Comparison of ENCODE assay signal across 30 cellular contexts in genomic region chr1:63723618-63724017, GRCh38. TPM values are rescaled to one million over a fixed set of nuclear protein-coding genes. Genes with fewer than 3 reads are reported as not detected.
DNase-seq lines count a peak whose midpoint lies in the region; ATAC-seq, FAIRE-seq and TF ChIP-seq lines count a peak whose summit lies in the region.
"Had no signal": no experiment of that assay in that cellular context is flagged by ENCODE, and none has a peak within 500 bp of the region (broad histone marks: within the 10 kb centered on the region; RNA-seq: fewer than 3 reads in every experiment).

No MANE protein-coding gene starts in this region.

- peaks cover 16% of the 10 kb centered on the region for H3K4me1 ChIP-seq in GM23338 (ENCODE audit: insufficient read depth)
- H3K4me1 ChIP-seq in stomach, result peaks cover 0 to 9% (median 2%) of the 10 kb centered on the region in 4 donors
- H3K4me1 ChIP-seq: ascending aorta, gastroesophageal sphincter, HAP-1 had no signal

- H3K36me3 ChIP-seq in GM23338 (ENCODE audit: insufficient read depth), result no peaks in the 10 kb centered on the region
- no peaks in the 10 kb centered on the region for H3K36me3 ChIP-seq in stomach
- H3K36me3 ChIP-seq: ascending aorta, cardiac muscle cell, gastroesophageal sphincter, HAP-1, SJCRH30, WERI-Rb-1 had no signal

- WGBS in stomach, 5 donors, result 42 to 54% (median 45%) methylated on average over 3 of the region's 3 CpGs

- POLR2A ChIA-PET in activated CD8-positive, alpha-beta T cell treated with anti-CD3 and anti-CD28 coated beads for 36 hours (lab: Charles Lee), result no interaction called here

- H3K79me2 ChIP-seq in GM23338 (replicated peaks; ENCODE audit: insufficient read depth), result no peaks in the 10 kb centered on the region

- TF ChIP-seq CTCF in GM23338 (conservative IDR thresholded peaks at IDR 0.05; ENCODE audit: low read depth in 2 of 2) (no peak), fibroblast of villous mesenchyme (IDR thresholded peaks at IDR 0.05; ENCODE audit: insufficient read depth, low read depth, low read length) (no peak), omental fat pad (IDR thresholded peaks at IDR 0.05) (no peak), stomach (IDR thresholded peaks at IDR 0.05) (no peak)
- no peak for TF ChIP-seq CTCF in activated CD8-positive, alpha-beta T cell treated with anti-CD3 and anti-CD28 coated beads for 36 hours (IDR thresholded peaks at IDR 0.05)

- no peak overlapping the region for H3K27ac Mint-ChIP-seq in GM23338
- no peak overlapping the region for H3K27ac Mint-ChIP-seq in activated CD8-positive, alpha-beta T cell treated with anti-CD3 and anti-CD28 coated beads for 36 hours
- H3K27ac Mint-ChIP-seq: activated naive CD8-positive, alpha-beta T cell; B cell; CD4-positive, alpha-beta memory T cell; effector memory CD8-positive, alpha-beta T cell; nephron; stimulated activated naive B cell treated with anti-CD40 and anti-IgM and Interleukin-4, amounts not matched to agents 10 μg/mL and 1 μg/mL and 100 μg/mL, for 72 hours had no signal

- peaks cover 5% of the 10 kb centered on the region for H3K27me3 Mint-ChIP-seq in GM23338 (ENCODE audit: insufficient read depth, low read depth, poor library complexity)
- no peaks in the 10 kb centered on the region for H3K27me3 Mint-ChIP-seq in activated CD8-positive, alpha-beta T cell treated with anti-CD3 and anti-CD28 coated beads for 36 hours

- no peak overlapping the region for H3K4me2 ChIP-seq in GM23338

- DNase-seq in GM23338 (ENCODE audit: low spot score) (no peak), RCC 7860 (ENCODE audit: low spot score) (peak; percentile 54), fibroblast of villous mesenchyme (ENCODE audit: low read depth) (peak; percentile 37), omental fat pad (ENCODE audit: low spot score) (no peak), stomach (no peak), NCI-H128 (lab: John Stamatoyannopoulos, UW; ENCODE audit: unreplicated experiment) (no peak)
- no peak for DNase-seq in activated CD8-positive, alpha-beta T cell treated with anti-CD3 and anti-CD28 coated beads for 36 hours
- DNase-seq: activated CD4-positive, alpha-beta T cell treated with anti-CD3 and anti-CD28 coated beads for 48 hours; activated CD8-positive, alpha-beta memory T cell treated with anti-CD3 and anti-CD28 coated beads for 24 hours; activated effector memory CD4-positive, alpha-beta T cell treated with Interleukin-2 at 50 U/mL for 16 hours; CD4-positive, alpha-beta memory T cell; effector memory CD8-positive, alpha-beta T cell; erythroblast; Kasumi-1; NCI-H446; NCI-H774; RPMI8226; SJCRH30; stimulated activated naive B cell treated with anti-CD40 and anti-IgM and Interleukin-4, amounts not matched to agents 10 μg/mL and 1 μg/mL and 100 μg/mL, for 72 hours; SW 1271; WERI-Rb-1 had no signal

- H4K20me1 ChIP-seq in GM23338 (replicated peaks; ENCODE audit: insufficient read depth), result no peaks in the 10 kb centered on the region

- H3K27ac ChIP-seq in GM23338 (ENCODE audit: low read depth) (no peak overlapping the region), stomach (no peak overlapping the region)
- H3K27ac ChIP-seq: ascending aorta, cardiac muscle cell, coronary artery, gastroesophageal sphincter, SJCRH30, WERI-Rb-1 had no signal

- TF ChIP-seq POLR2A in stomach (IDR thresholded peaks at IDR 0.05), result no peak

- no peaks in the 10 kb centered on the region for H3K9me3 ChIP-seq in stomach
- H3K9me3 ChIP-seq: ascending aorta, gastroesophageal sphincter, HAP-1, SJCRH30 had no signal

- no peaks in the 10 kb centered on the region for H3K9me2 ChIP-seq in GM23338 (ENCODE audit: insufficient read depth)

- ATAC-seq in GM23338 (no peak), omental fat pad (ENCODE audit: low FRiP score) (peak; percentile 72)
- ATAC-seq in activated CD8-positive, alpha-beta T cell treated with anti-CD3 and anti-CD28 coated beads for 36 hours, result no peak
- ATAC-seq: effector memory CD8-positive, alpha-beta T cell; gastroesophageal sphincter; stimulated activated naive B cell treated with anti-CD40 and anti-IgM and Interleukin-4, amounts not matched to agents 10 μg/mL and 1 μg/mL and 100 μg/mL, for 72 hours had no signal

- peak; percentile 72 for FAIRE-seq in RCC 7860 (lab: Jason Lieb, UNC)
- FAIRE-seq: GM19239 had no signal

- H3K4me1 Mint-ChIP-seq in GM23338, result peaks cover 16% of the 10 kb centered on the region
- H3K4me1 Mint-ChIP-seq in activated CD8-positive, alpha-beta T cell treated with anti-CD3 and anti-CD28 coated beads for 36 hours (ENCODE audit: low read depth), result no peaks in the 10 kb centered on the region
- H3K4me1 Mint-ChIP-seq: B cell; CD4-positive, alpha-beta memory T cell; stimulated activated naive B cell treated with anti-CD40 and anti-IgM and Interleukin-4, amounts not matched to agents 10 μg/mL and 1 μg/mL and 100 μg/mL, for 72 hours had no signal

- no peaks in the 10 kb centered on the region for H3F3A ChIP-seq in GM23338 (replicated peaks; ENCODE audit: low read depth)

- peaks cover 8% of the 10 kb centered on the region; the same call in 2 of the 3 replicates for H3K36me3 Mint-ChIP-seq in GM23338 (ENCODE audit: low read depth)
- no peaks in the 10 kb centered on the region for H3K36me3 Mint-ChIP-seq in activated CD8-positive, alpha-beta T cell treated with anti-CD3 and anti-CD28 coated beads for 36 hours (ENCODE audit: low read depth)
- H3K36me3 Mint-ChIP-seq: CD4-positive, alpha-beta memory T cell had no signal

- H3K4me3 Mint-ChIP-seq in GM23338, result no peak overlapping the region
- no peak overlapping the region for H3K4me3 Mint-ChIP-seq in activated CD8-positive, alpha-beta T cell treated with anti-CD3 and anti-CD28 coated beads for 36 hours
- H3K4me3 Mint-ChIP-seq: activated naive CD8-positive, alpha-beta T cell; B cell; CD4-positive, alpha-beta memory T cell; effector memory CD8-positive, alpha-beta T cell; nephron; stimulated activated naive B cell treated with anti-CD40 and anti-IgM and Interleukin-4, amounts not matched to agents 10 μg/mL and 1 μg/mL and 100 μg/mL, for 72 hours had no signal

- peaks cover 8% of the 10 kb centered on the region; the same call in 2 of the 3 replicates for H3K9me3 Mint-ChIP-seq in GM23338
- H3K9me3 Mint-ChIP-seq in activated CD8-positive, alpha-beta T cell treated with anti-CD3 and anti-CD28 coated beads for 36 hours, result no peaks in the 10 kb centered on the region
- H3K9me3 Mint-ChIP-seq: CD4-positive, alpha-beta memory T cell; effector memory CD8-positive, alpha-beta T cell had no signal

- no peak overlapping the region for H3K4me3 ChIP-seq in GM23338
- H3K4me3 ChIP-seq in fibroblast of villous mesenchyme (ENCODE audit: low read depth, low read length), result no peak overlapping the region
- no peak overlapping the region for H3K4me3 ChIP-seq in stomach
- H3K4me3 ChIP-seq: ascending aorta, cardiac muscle cell, coronary artery, gastroesophageal sphincter, HAP-1, SJCRH30 had no signal

- peak overlapping the region; percentile 14; the same call in 1 of the 2 replicates for H2AFZ ChIP-seq in GM23338

- CTCF ChIA-PET in activated CD8-positive, alpha-beta T cell treated with anti-CD3 and anti-CD28 coated beads for 36 hours (lab: Charles Lee), result interaction anchor here (1.2 kb wide), 1 partner anchor 32 kb away, joined by 3 read pairs; no protein-coding TSS in a partner anchor

- no peaks in the 10 kb centered on the region for H3K27me3 ChIP-seq in GM23338 (ENCODE audit: insufficient read depth)
- no peaks in the 10 kb centered on the region for H3K27me3 ChIP-seq in stomach
- H3K27me3 ChIP-seq: ascending aorta, cardiac muscle cell, gastroesophageal sphincter, SJCRH30 had no signal

- TF ChIP-seq EP300 in stomach (IDR thresholded peaks at IDR 0.05), result no peak

- intact Hi-C loops in stomach (cut with DNase I; ENCODE audit: low total_unique reads), result no loop called here
- intact Hi-C loops in activated CD8-positive, alpha-beta T cell treated with anti-CD3 and anti-CD28 coated beads for 36 hours (cut with micrococcal nuclease), result no loop called here

RNA-seq across cellular contexts. Expression of gene ROR1, which starts 50.2 kb away (rescaled TPM):
- 94.3 and 96.0 TPM in 2 replicates for total RNA-seq in GM23338 (2014; rRNA removed; shearing (Covaris generic))
- 53.8 and 59.7 TPM in 2 replicates for polyA plus RNA-seq in GM23338 (2016; fragmentation: Nextera tagmentation; extraction: Ambion mirVana)
- total RNA-seq in fibroblast of villous mesenchyme, result 8.6 and 10.3 TPM in 2 replicates
- total RNA-seq in omental fat pad, result 10 to 100 TPM in 3 of 4 donors, 1 to 10 TPM in 1; 8.8 to 30.4 (median 14.1) TPM
- total RNA-seq in stomach, result 10 to 100 TPM; 14.5 to 37.3 (median 33.5) TPM
- polyA plus RNA-seq in stomach, result 1 to 10 TPM; 1.4 to 2.3 (median 2.2) TPM
- total RNA-seq in activated CD8-positive, alpha-beta T cell treated with anti-CD3 and anti-CD28 coated beads for 36 hours, result not detected
- total RNA-seq: CD4-positive, alpha-beta memory T cell had no signal
- polyA plus RNA-seq: CD4-positive, alpha-beta memory T cell had no signal

Comparison
In these comparisons a context has a peak if more than half of its experiments do, and no peak if none do; other contexts are left out.
1. DNase-seq: peak in RCC 7860 (single experiment) and fibroblast of villous mesenchyme (single experiment); none in GM23338 (single experiment), omental fat pad (single experiment), stomach (single experiment), NCI-H128 (single experiment) and activated CD8-positive, alpha-beta T cell treated with anti-CD3 and anti-CD28 coated beads for 36 hours (single experiment).